8 cellular contexts compared by ENCODE assay signal in genomic region chr15:25501828-25502446, GRCh38.
DNase-seq lines count a peak whose midpoint lies in the region; ATAC-seq and TF ChIP-seq lines count a peak whose summit lies in the region.

No MANE protein-coding gene starts in this region.

- H3K4me3 ChIP-seq in colonic mucosa, result no peak overlapping the region
- no peak overlapping the region for H3K4me3 ChIP-seq in mesendoderm (ENCODE audit: low read length)

- H2BK15ac ChIP-seq in mesendoderm (replicated peaks; ENCODE audit: low read depth), result no peak overlapping the region

- H3K4ac ChIP-seq in mesendoderm (ENCODE audit: low read depth, low read length), result no peak overlapping the region

- no peak overlapping the region for H3K56ac ChIP-seq in mesendoderm (ENCODE audit: low read length)

- no CpG with 5 or more reads among the region's 5 CpGs for WGBS in mesendoderm (ENCODE audit: extremely low coverage, insufficient coverage, low lambda C conversion rate)

- H3K27me3 ChIP-seq in colonic mucosa (no peaks in the 10 kb centered on the region), mesendoderm (ENCODE audit: insufficient read depth, low read length, poor library complexity) (no peaks in the 10 kb centered on the region)

- no peak overlapping the region for H4K5ac ChIP-seq in mesendoderm (ENCODE audit: low read length)

- peak; percentile 62 to 64 for DNase-seq in NCI-H2081 (lab: John Stamatoyannopoulos, UW)
- DNase-seq in NCI-H2081 treated with DMSO at 0.1 percent for 48 hours (lab: John Stamatoyannopoulos, UW), result no peak
- DNase-seq in NCI-H1092 (lab: John Stamatoyannopoulos, UW), result peak; percentile 7
- DNase-seq in colonic mucosa, result no peak
- peak; percentile 83 for DNase-seq in mesendoderm
- DNase-seq in GM13976 (ENCODE audit: low spot score), result no peak

- H4K8ac ChIP-seq in mesendoderm (ENCODE audit: low read depth, low read length), result no peak overlapping the region

- ATAC-seq in HG03097 (IDR thresholded peaks at IDR 0.05; ENCODE audit: low FRiP score, unreplicated experiment) (no peak), GM21390 (IDR thresholded peaks at IDR 0.05; ENCODE audit: unreplicated experiment) (no peak)

- no peaks in the 10 kb centered on the region for H3K4me1 ChIP-seq in colonic mucosa
- no peaks in the 10 kb centered on the region for H3K4me1 ChIP-seq in mesendoderm (ENCODE audit: control insufficient read depth, low read depth, low read length)

- no peak overlapping the region for H3K18ac ChIP-seq in mesendoderm (ENCODE audit: low read length)

- H2AK5ac ChIP-seq in mesendoderm (ENCODE audit: low read length), result no peak overlapping the region

- H3K23ac ChIP-seq in mesendoderm (ENCODE audit: low read length), result no peak overlapping the region

- no peaks in the 10 kb centered on the region for H3K79me2 ChIP-seq in mesendoderm (ENCODE audit: control insufficient read depth, insufficient read depth, low read length)

- H3K4me2 ChIP-seq in mesendoderm (ENCODE audit: low read length), result no peak overlapping the region

- H2BK5ac ChIP-seq in mesendoderm (ENCODE audit: low read length), result no peak overlapping the region

- H3K9me3 ChIP-seq in colonic mucosa, result no peaks in the 10 kb centered on the region

- H3K27ac ChIP-seq in colonic mucosa (no peak overlapping the region), mesendoderm (ENCODE audit: low read depth, low read length) (no peak overlapping the region)

- H3K36me3 ChIP-seq in colonic mucosa (no peaks in the 10 kb centered on the region), mesendoderm (ENCODE audit: control insufficient read depth, insufficient read depth, low read length) (no peaks in the 10 kb centered on the region)

- peak; percentile 49 for TF ChIP-seq CTCF in colonic mucosa (IDR thresholded peaks at IDR 0.05)
- TF ChIP-seq CTCF in GM13976 (IDR thresholded peaks at IDR 0.05; ENCODE audit: borderline replicate concordance, control extremely low read depth, extremely low read depth, insufficient read depth, missing control alignments), result no peak

- H2BK120ac ChIP-seq in mesendoderm (ENCODE audit: low read depth, low read length), result no peak overlapping the region

- intact Hi-C loops in colonic mucosa (cut with DNase I), result loop anchor here (10.0 kb wide), 1 partner anchor 1857 kb away; the partner anchor contains the start of gene MAGEL2

- in situ Hi-C loops in GM13976 (cut with MboI; ENCODE audit: low sequenced_read_pairs, unreplicated experiment), result loop anchor here (25.0 kb wide), 1 partner anchor 760 kb away; no protein-coding TSS in a partner anchor

- no peak overlapping the region for H3K9ac ChIP-seq in colonic mucosa (ENCODE audit: low read depth in 2 of 2, low read length in 2 of 2)
- no peak overlapping the region for H3K9ac ChIP-seq in mesendoderm (ENCODE audit: low read length)

- no peaks in the 10 kb centered on the region for H3K79me1 ChIP-seq in mesendoderm (ENCODE audit: low read length)

Comparison
In these comparisons a context has a peak if more than half of its experiments do, and no peak if none do; other contexts are left out.
1. DNase-seq: peak in NCI-H2081 (2 of 2), NCI-H1092 (single experiment) and mesendoderm (single experiment); none in NCI-H2081 treated with DMSO at 0.1 percent for 48 hours (single experiment), colonic mucosa (single experiment) and GM13976 (single experiment).